ENCODE assay signal across 9 cellular contexts in genomic region chr4:6783111-6783981, GRCh38. TPM values are rescaled to one million over a fixed set of nuclear protein-coding genes. Genes with fewer than 3 reads are reported as not detected.
DNase-seq lines count a peak whose midpoint lies in the region; ATAC-seq, FAIRE-seq and TF ChIP-seq lines count a peak whose summit lies in the region.
"Had no signal": no experiment of that assay in that cellular context is flagged by ENCODE, and none has a peak within 500 bp of the region (broad histone marks: within the 10 kb centered on the region; RNA-seq: fewer than 3 reads in every experiment).

No MANE protein-coding gene starts in this region.

- TF ChIP-seq CTCF in AG09309 (IDR thresholded peaks at IDR 0.05; ENCODE audit: control insufficient read depth, insufficient read depth, low read depth, low read length, missing control alignments) (no peak), kidney (IDR thresholded peaks at IDR 0.05; ENCODE audit: borderline replicate concordance, extremely low read depth, insufficient read depth) (no peak)

- peak overlapping the region; percentile 93 for H3K4me3 ChIP-seq in AG09309 (ENCODE audit: control insufficient read depth, low read depth, low read length)
- H3K4me3 ChIP-seq in kidney (ENCODE audit: low read length in 2 of 2) = peak overlapping the region; percentile 82 to 83

- peak; percentile 72 for ATAC-seq in GM18870 (IDR thresholded peaks at IDR 0.05; ENCODE audit: unreplicated experiment)
- ATAC-seq in HG03103 (IDR thresholded peaks at IDR 0.05; ENCODE audit: low read depth, unreplicated experiment) = peak; percentile 62

- intact Hi-C loops in kidney (cut with DNase I) = no loop called here

- peak overlapping the region; percentile 87 to 99 for H3K9ac ChIP-seq in kidney (ENCODE audit: low read length in 2 of 2)

- peaks cover 0 to 7% of the 10 kb centered on the region in 2 donors for H3K4me1 ChIP-seq in kidney (ENCODE audit: control insufficient read depth in 1 of 2, insufficient read depth in 1 of 2, low read depth in 1 of 2, low read length in 2 of 2)

- FAIRE-seq in kidney (lab: Jason Lieb, UNC) = no peak
- FAIRE-seq: TTC549 had no signal

- peaks cover 0 to 5% of the 10 kb centered on the region in 2 donors for H3K36me3 ChIP-seq in kidney (ENCODE audit: control insufficient read depth in 1 of 2, insufficient read depth in 2 of 2, low read length in 2 of 2)

- no peaks in the 10 kb centered on the region for H3K9me3 ChIP-seq in kidney (ENCODE audit: control insufficient read depth in 1 of 2, low read length in 2 of 2)

- DNase-seq in AG09309 (ENCODE audit: low read depth) = peak; percentile 44
- DNase-seq in NCI-H2227 treated with DMSO at 0.1 percent for 48 hours (lab: John Stamatoyannopoulos, UW) = peak; percentile 68
- peak; percentile 90 for DNase-seq in activated CD4-positive, CD25-positive, alpha-beta regulatory T cell treated with anti-CD3 and anti-CD28 coated beads, Interleukin-2, amount 50 U/mL, for 72 hours
- peak; percentile 86 for DNase-seq in cerebellar cortex (ENCODE audit: low spot score)
- DNase-seq in kidney = peak; percentile 96
- peak; percentile 81 to 90 for DNase-seq in stimulated activated CD4-positive, alpha-beta T cell treated with anti-CD3 and anti-CD28 coated beads, Interleukin-15, amount 100 ng/mL, for 1 hour (ENCODE audit: low read depth in 1 of 2, low spot score in 1 of 2)

- H3K27ac ChIP-seq in kidney (ENCODE audit: low read depth in 2 of 2, low read length in 2 of 2) = peak overlapping the region; percentile 96 to 99

RNA-seq across cellular contexts. Expression of gene KIAA0232, which starts 0.8 kb away (rescaled TPM):
- total RNA-seq in kidney = 39.9 TPM
- 14.0 TPM for polyA plus RNA-seq in kidney (ENCODE audit: insufficient read depth, low read depth, low replicate concordance)

Comparison
In these comparisons a context has a peak if more than half of its experiments do, and no peak if none do; other contexts are left out.
1. Peak in every context shown above with its lines: DNase-seq, ATAC-seq, H3K4me3 ChIP-seq and H3K27ac ChIP-seq.
2. DNase-seq: peak in every context shown above with its lines; median percentile 96 in kidney; 90 in activated CD4-positive, CD25-positive, alpha-beta regulatory T cell treated with anti-CD3 and anti-CD28 coated beads, Interleukin-2, amount 50 U/mL, for 72 hours; 86 in cerebellar cortex; 86 in stimulated activated CD4-positive, alpha-beta T cell treated with anti-CD3 and anti-CD28 coated beads, Interleukin-15, amount 100 ng/mL, for 1 hour; 68 in NCI-H2227 treated with DMSO at 0.1 percent for 48 hours; 44 in AG09309.